22 cellular contexts compared by ENCODE assay signal in the genomic region with DNA sequence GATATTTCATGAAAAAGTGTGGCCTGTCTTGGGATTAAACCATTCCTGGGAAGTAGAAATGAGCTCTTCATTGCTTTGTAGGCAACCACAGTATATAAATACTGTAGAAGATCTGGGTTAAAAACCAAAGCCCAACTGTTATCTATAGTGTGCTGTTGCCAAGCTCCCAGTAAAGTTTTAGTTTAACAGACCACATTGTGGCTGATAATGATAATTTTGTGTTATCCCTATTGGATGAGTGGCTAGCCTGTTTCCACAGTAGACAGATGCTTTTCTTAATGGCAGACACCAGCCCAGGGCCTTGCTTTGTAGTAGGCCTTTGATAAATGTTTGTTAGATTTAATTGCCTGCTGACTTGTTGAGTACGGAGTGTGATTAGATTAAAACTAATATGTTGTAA.
"Had no signal": no experiment of that assay in that cellular context is flagged by ENCODE, and none has a peak within 500 bp of the region (broad histone marks: within the 10 kb centered on the region; RNA-seq: fewer than 3 reads in every experiment).

No MANE protein-coding gene starts in this region.

- H3K4me3 ChIP-seq: colonic mucosa, gastroesophageal sphincter, heart right ventricle, left ventricle myocardium inferior, ovary, sigmoid colon, thyroid gland had no signal

- DNase-seq: activated CD4-positive, alpha-beta T cell treated with anti-CD3 and anti-CD28 coated beads, Interleukin-2, amount 10 ng/mL, durations not matched to agents 7 days and 5 days; activated CD8-positive, alpha-beta memory T cell treated with anti-CD3 and anti-CD28 coated beads for 24 hours; activated CD8-positive, alpha-beta memory T cell treated with anti-CD3 and anti-CD28 coated beads, Interleukin-2, amount 50 U/mL, for 48 hours; activated effector memory CD4-positive, alpha-beta T cell treated with anti-CD3 and anti-CD28 coated beads, Interleukin-2, amount 50 U/mL, for 16 hours; activated naive CD4-positive, alpha-beta T cell treated with anti-CD3 and anti-CD28 coated beads, Interleukin-2, amount 50 U/mL, for 16 hours; activated T-cell treated with anti-CD3 and anti-CD28 coated beads, Interleukin-2, amount 50 U/mL, for 72 hours; colonic mucosa; endodermal cell; erythroblast; heart right ventricle; left ventricle myocardium inferior; naive thymus-derived CD8-positive, alpha-beta T cell; ovary; sigmoid colon; stimulated activated CD4-positive, alpha-beta T cell treated with anti-CD3 and anti-CD28 coated beads, Interleukin-12 subunit alpha, Interleukin-12 subunit beta, amount 100 ng/mL, for 4 hours; stimulated activated CD4-positive, alpha-beta T cell treated with anti-CD3 and anti-CD28 coated beads, Interleukin-2, amount 100 ng/mL, for 24 hours; stimulated activated naive CD4-positive, alpha-beta T cell treated with Interleukin-2 at 50 U/mL for 16 hours; T-helper 1 cell; T-helper 9 cell; thyroid gland had no signal

- H3K4me3 Mint-ChIP-seq: activated CD4-positive, alpha-beta T cell treated with anti-CD3 and anti-CD28 coated beads, Interleukin-2, amount 10 ng/mL, durations not matched to agents 7 days and 5 days; activated T-cell treated with anti-CD3 and anti-CD28 coated beads, Interleukin-2, amount 50 U/mL, for 72 hours; central memory CD8-positive, alpha-beta T cell; endodermal cell; naive thymus-derived CD8-positive, alpha-beta T cell had no signal

- H3K4me1 Mint-ChIP-seq: activated CD4-positive, alpha-beta T cell treated with anti-CD3 and anti-CD28 coated beads, Interleukin-2, amount 10 ng/mL, durations not matched to agents 7 days and 5 days; central memory CD8-positive, alpha-beta T cell; naive thymus-derived CD8-positive, alpha-beta T cell had no signal

- H3K36me3 Mint-ChIP-seq: naive thymus-derived CD8-positive, alpha-beta T cell had no signal

- H3K4me1 ChIP-seq: colonic mucosa, left ventricle myocardium inferior, sigmoid colon had no signal

- H3K27ac Mint-ChIP-seq: activated CD4-positive, alpha-beta T cell treated with anti-CD3 and anti-CD28 coated beads, Interleukin-2, amount 10 ng/mL, durations not matched to agents 7 days and 5 days; activated T-cell treated with anti-CD3 and anti-CD28 coated beads, Interleukin-2, amount 50 U/mL, for 72 hours; endodermal cell; naive thymus-derived CD8-positive, alpha-beta T cell had no signal

- H3K27me3 ChIP-seq: colonic mucosa, gastroesophageal sphincter, heart right ventricle, ovary, sigmoid colon, thyroid gland had no signal

- H3K36me3 ChIP-seq: colonic mucosa, gastroesophageal sphincter, heart right ventricle, left ventricle myocardium inferior, ovary, sigmoid colon, thyroid gland had no signal

- H3K9me3 Mint-ChIP-seq: activated CD4-positive, alpha-beta T cell treated with anti-CD3 and anti-CD28 coated beads, Interleukin-2, amount 10 ng/mL, durations not matched to agents 7 days and 5 days; central memory CD8-positive, alpha-beta T cell; endodermal cell had no signal

- H3K9me3 ChIP-seq: colonic mucosa, gastroesophageal sphincter, heart right ventricle, left ventricle myocardium inferior, ovary, sigmoid colon, thyroid gland had no signal

- H3K27ac ChIP-seq: colonic mucosa, gastroesophageal sphincter, heart right ventricle, left ventricle myocardium inferior, ovary, sigmoid colon, thyroid gland had no signal
